Comparison of ENCODE assay signal across 16 cellular contexts in genomic region chr3:59335338-59335737, GRCh38.
A peak's percentile ranks its signal among the peaks of the same experiment; 100 is the strongest.
DNase-seq lines count a peak whose midpoint lies in the region; ATAC-seq and TF ChIP-seq lines count a peak whose summit lies in the region.
"Had no signal": no experiment of that assay in that cellular context is flagged by ENCODE, and none has a peak within 500 bp of the region (broad histone marks: within the 10 kb centered on the region; RNA-seq: fewer than 3 reads in every experiment).

No MANE protein-coding gene starts in this region.

- no peak overlapping the region for H2BK5ac ChIP-seq in neuronal stem cell (ENCODE audit: low read length)

- peak; percentile 67 to 78 (median 73) for ATAC-seq in heart left ventricle
- peak; percentile 69 for ATAC-seq in left lung
- ATAC-seq: CD8-positive, alpha-beta T cell; HCT116 had no signal

- H3K23ac ChIP-seq in neuronal stem cell (ENCODE audit: low read depth, low read length, poor library complexity): no peak overlapping the region

- intact Hi-C loops in heart left ventricle (cut with DNase I) (loop anchor here in 1 of 10 donors (10.0 kb wide), 1 partner anchor 799 kb away; no protein-coding TSS in a partner anchor), left lung (cut with DNase I) (no loop called here)

- no peak overlapping the region for H3K4me2 ChIP-seq in SU-DHL-6 (ENCODE audit: low read depth, low read length, poor library complexity, severe bottlenecking)
- H3K4me2 ChIP-seq in neuronal stem cell (ENCODE audit: insufficient read depth, low read length, poor library complexity, severe bottlenecking): no peak overlapping the region
- H3K4me2 ChIP-seq: BLaER1 had no signal

- no peak overlapping the region for H2BK12ac ChIP-seq in neuronal stem cell (ENCODE audit: low read length)

- no peak overlapping the region for H2AK5ac ChIP-seq in neuronal stem cell (ENCODE audit: low read depth, low read length)

- no peak overlapping the region for H4K8ac ChIP-seq in neuronal stem cell (ENCODE audit: low read depth, low read length)

- no peak for DNase-seq in heart left ventricle
- DNase-seq in right atrium auricular region (ENCODE audit: low spot score): no peak
- no peak for DNase-seq in left lung
- DNase-seq in activated effector memory CD4-positive, alpha-beta T cell treated with anti-CD3 and anti-CD28 coated beads, Interleukin-2, amount 50 U/mL, for 16 hours: no peak
- DNase-seq in neuronal stem cell (ENCODE audit: low spot score): no peak
- no peak for DNase-seq in T1000 (lab: John Stamatoyannopoulos, UW)
- DNase-seq: Calu3; CD8-positive, alpha-beta T cell; DMS79 treated with DMSO at 0.1 percent for 48 hours; GF-D8; GOT3; H7; HFFc6 had no signal

- H3K14ac ChIP-seq in neuronal stem cell (ENCODE audit: low read length): no peak overlapping the region

- 35 to 76% (median 56%) methylated on average over 6 of the region's 6 CpGs for WGBS in heart left ventricle, 4 donors
- no CpG with 5 or more reads among the region's 6 CpGs for WGBS in neuronal stem cell (ENCODE audit: extremely low coverage in 2 of 2, insufficient read length in 2 of 2, insufficient replicate concordance in 1 of 2), 2 donors

- peaks cover 0 to 12% (median 0%) of the 10 kb centered on the region in 12 donors for H3K4me1 ChIP-seq in heart left ventricle
- H3K4me1 ChIP-seq in right atrium auricular region: no peaks in the 10 kb centered on the region
- peaks cover 0 to 8% of the 10 kb centered on the region in 2 donors for H3K4me1 ChIP-seq in left lung
- no peaks in the 10 kb centered on the region for H3K4me1 ChIP-seq in neuronal stem cell (ENCODE audit: control insufficient read depth in 2 of 2, insufficient read depth in 1 of 2, low read depth in 1 of 2, low read length in 2 of 2)
- H3K4me1 ChIP-seq: BLaER1 had no signal

- H3K4me3 ChIP-seq in heart left ventricle (no peak overlapping the region), right atrium auricular region (no peak overlapping the region), SU-DHL-6 (ENCODE audit: insufficient read depth, low read length, poor library complexity, severe bottlenecking) (no peak overlapping the region), left lung (no peak overlapping the region), neuronal stem cell (ENCODE audit: low read length in 2 of 2) (no peak overlapping the region)
- H3K4me3 ChIP-seq: BLaER1 had no signal

- H3K79me1 ChIP-seq in neuronal stem cell (ENCODE audit: low read depth, low read length): no peaks in the 10 kb centered on the region

- H2AFZ ChIP-seq in SU-DHL-6 (ENCODE audit: low read depth, low read length, severe bottlenecking) (peak overlapping the region; percentile 36), neuronal stem cell (ENCODE audit: low read length) (no peak overlapping the region)

- no peak overlapping the region for H4K91ac ChIP-seq in neuronal stem cell (ENCODE audit: low read depth, low read length, poor library complexity)

- TF ChIP-seq CTCF in heart left ventricle (IDR thresholded peaks at IDR 0.05): no peak
- no peak for TF ChIP-seq CTCF in right atrium auricular region (IDR thresholded peaks at IDR 0.05)
- TF ChIP-seq CTCF in SU-DHL-6 (IDR thresholded peaks at IDR 0.05; ENCODE audit: insufficient read depth, low read length, poor library complexity, severe bottlenecking): no peak
- TF ChIP-seq CTCF in left lung (IDR thresholded peaks at IDR 0.05): no peak

- H3K36me3 ChIP-seq in heart left ventricle: no peaks in the 10 kb centered on the region
- no peaks in the 10 kb centered on the region for H3K36me3 ChIP-seq in right atrium auricular region
- H3K36me3 ChIP-seq in SU-DHL-6 (ENCODE audit: low read length): no peaks in the 10 kb centered on the region
- no peaks in the 10 kb centered on the region for H3K36me3 ChIP-seq in left lung
- H3K36me3 ChIP-seq in neuronal stem cell (replicated peaks in 1 of 2; ENCODE audit: control insufficient read depth in 2 of 2, insufficient read depth in 2 of 2, low read length in 2 of 2): no peaks in the 10 kb centered on the region
- H3K36me3 ChIP-seq: BLaER1 had no signal

- H3K18ac ChIP-seq in neuronal stem cell (ENCODE audit: low read length): no peak overlapping the region

- no peaks in the 10 kb centered on the region for H3F3A ChIP-seq in SU-DHL-6 (ENCODE audit: insufficient read depth)

- no peaks in the 10 kb centered on the region for H3K79me2 ChIP-seq in SU-DHL-6 (ENCODE audit: insufficient read depth, low read length)

- H2BK15ac ChIP-seq in neuronal stem cell (ENCODE audit: low read length): no peak overlapping the region

- no peak for TF ChIP-seq POLR2A in heart left ventricle (IDR thresholded peaks at IDR 0.05)

- H3K9me2 ChIP-seq in SU-DHL-6 (replicated peaks; ENCODE audit: insufficient read depth, low read length): no peaks in the 10 kb centered on the region

- H3K4ac ChIP-seq in neuronal stem cell (ENCODE audit: low read length): no peak overlapping the region

- H3K27me3 ChIP-seq in heart left ventricle (no peaks in the 10 kb centered on the region), right atrium auricular region (no peaks in the 10 kb centered on the region), SU-DHL-6 (ENCODE audit: low read length) (no peaks in the 10 kb centered on the region), left lung (no peaks in the 10 kb centered on the region), neuronal stem cell (ENCODE audit: control insufficient read depth in 3 of 3, insufficient read depth in 3 of 3, low read depth in 1 of 3, low read length in 3 of 3) (no peaks in the 10 kb centered on the region)
- H3K27me3 ChIP-seq: BLaER1 had no signal

- no peak overlapping the region for H2BK120ac ChIP-seq in neuronal stem cell (ENCODE audit: low read depth, low read length)

- peak overlapping the region in 4 of 12 donors; percentile 32 to 71 (median 57) for H3K27ac ChIP-seq in heart left ventricle
- no peak overlapping the region for H3K27ac ChIP-seq in right atrium auricular region
- H3K27ac ChIP-seq in SU-DHL-6 (ENCODE audit: low read depth, low read length): no peak overlapping the region
- no peak overlapping the region for H3K27ac ChIP-seq in left lung
- H3K27ac ChIP-seq in neuronal stem cell (replicated peaks; ENCODE audit: low read length): no peak overlapping the region
- H3K27ac ChIP-seq: BLaER1 had no signal

- H3K9me3 ChIP-seq in heart left ventricle (peaks cover 0 to 5% (median 0%) of the 10 kb centered on the region in 12 donors), right atrium auricular region (no peaks in the 10 kb centered on the region), SU-DHL-6 (ENCODE audit: insufficient read depth, low read length) (no peaks in the 10 kb centered on the region), left lung (no peaks in the 10 kb centered on the region), neuronal stem cell (replicated peaks in 1 of 2; ENCODE audit: control insufficient read depth in 2 of 2, insufficient read depth in 1 of 2, low read depth in 1 of 2, low read length in 2 of 2) (peaks cover 0 to 2% of the 10 kb centered on the region in 2 donors)
- H3K9me3 ChIP-seq: BLaER1 had no signal

- H4K20me1 ChIP-seq in SU-DHL-6 (ENCODE audit: low read depth, low read length): no peaks in the 10 kb centered on the region
- H4K20me1 ChIP-seq: BLaER1 had no signal

- H3K9ac ChIP-seq in SU-DHL-6 (ENCODE audit: low read length) (no peak overlapping the region), neuronal stem cell (ENCODE audit: low read depth, low read length, poor library complexity) (no peak overlapping the region)
- H3K9ac ChIP-seq: BLaER1 had no signal
